29 cellular contexts compared by ENCODE assay signal in the genomic region with DNA sequence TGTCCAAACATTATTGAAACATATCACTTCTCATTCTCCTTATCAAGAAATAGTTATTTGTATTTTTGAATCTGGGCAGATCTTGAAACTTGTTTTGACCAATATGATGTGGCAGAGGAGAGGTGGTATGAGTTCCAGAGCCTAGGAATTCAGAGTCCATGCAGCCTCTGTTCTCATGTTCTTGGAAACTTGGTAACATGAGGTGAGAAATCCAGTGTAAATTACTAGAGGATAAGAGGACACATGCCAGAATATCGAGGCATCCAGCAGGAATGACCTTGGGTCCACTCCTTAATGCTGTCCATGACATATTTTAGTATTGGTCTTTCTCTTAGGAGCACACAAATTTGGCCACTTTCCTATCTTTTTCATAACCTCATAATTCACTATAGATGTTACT.
"Had no signal": no experiment of that assay in that cellular context is flagged by ENCODE, and none has a peak within 500 bp of the region (broad histone marks: within the 10 kb centered on the region; RNA-seq: fewer than 3 reads in every experiment).

No MANE protein-coding gene starts in this region.

- H3K9me3 ChIP-seq: adrenal gland, body of pancreas had no signal

- H3K27ac ChIP-seq: adrenal gland, body of pancreas, epithelial cell of prostate, esophagus squamous epithelium, gastroesophageal sphincter, heart right ventricle had no signal

- H3K4me3 ChIP-seq: adrenal gland, body of pancreas, esophagus squamous epithelium, gastroesophageal sphincter, heart right ventricle had no signal

- ATAC-seq: activated CD4-positive, alpha-beta T cell treated with anti-CD3 and anti-CD28 coated beads for 36 hours; activated CD8-positive, alpha-beta memory T cell treated with anti-CD3 and anti-CD28 coated beads, Interleukin-2, amount 10 ng/mL, durations not matched to agents 7 days and 5 days; activated CD8-positive, alpha-beta T cell treated with anti-CD3 and anti-CD28 coated beads, Interleukin-2, amount 10 ng/mL, durations not matched to agents 7 days and 5 days; activated naive CD8-positive, alpha-beta T cell treated with anti-CD3 and anti-CD28 coated beads, Interleukin-2, amount 50 U/mL, for 24 hours; body of pancreas; effector memory CD8-positive, alpha-beta T cell; gastroesophageal sphincter; heart right ventricle had no signal

- H3K27me3 ChIP-seq: adrenal gland, body of pancreas, esophagus squamous epithelium, gastroesophageal sphincter, heart right ventricle had no signal

- H3K4me1 ChIP-seq: adrenal gland, body of pancreas, esophagus squamous epithelium, gastroesophageal sphincter, heart right ventricle had no signal

- H3K36me3 ChIP-seq: adrenal gland, esophagus squamous epithelium, gastroesophageal sphincter, heart right ventricle had no signal

- DNase-seq: activated CD4-positive, alpha-beta memory T cell treated with anti-CD3 and anti-CD28 coated beads for 36 hours; activated CD4-positive, alpha-beta T cell treated with anti-CD3 and anti-CD28 coated beads for 36 hours; activated CD4-positive, alpha-beta T cell treated with anti-CD3 and anti-CD28 coated beads, Interleukin-2, amount 10 ng/mL, durations not matched to agents 24 days and 14 days; activated CD4-positive, CD25-positive, alpha-beta regulatory T cell; activated CD4-positive, CD25-positive, alpha-beta regulatory T cell treated with anti-CD3 and anti-CD28 coated beads, Interleukin-2, amount 50 U/mL, for 72 hours; activated CD8-positive, alpha-beta memory T cell treated with anti-CD3 and anti-CD28 coated beads, Interleukin-2, amount 10 ng/mL, durations not matched to agents 7 days and 5 days; activated CD8-positive, alpha-beta memory T cell treated with anti-CD3 and anti-CD28 coated beads, Interleukin-2, amount 50 U/mL, for 4 hours; activated CD8-positive, alpha-beta T cell treated with anti-CD3 and anti-CD28 coated beads, Interleukin-2, amount 10 ng/mL, durations not matched to agents 7 days and 5 days; activated effector memory CD4-positive, alpha-beta T cell treated with anti-CD3 and anti-CD28 coated beads, Interleukin-2, amount 50 U/mL, for 16 hours; activated naive CD4-positive, alpha-beta T cell treated with anti-CD3 and anti-CD28 coated beads for 36 hours; activated naive CD8-positive, alpha-beta T cell treated with anti-CD3 and anti-CD28 coated beads for 36 hours; activated naive CD8-positive, alpha-beta T cell treated with anti-CD3 and anti-CD28 coated beads, Interleukin-2, amount 50 U/mL, for 24 hours; activated T-cell treated with anti-CD3 and anti-CD28 coated beads, Interleukin-2, amount 50 U/mL, for 1 hour; activated T-cell treated with anti-CD3 and anti-CD28 coated beads, Interleukin-2, amount 50 U/mL, for 48 hours; adrenal gland; amygdala; aorta; body of pancreas; caudate nucleus; cortex of kidney; dermis blood vessel endothelial cell; effector CD4-positive, alpha-beta T cell; effector memory CD8-positive, alpha-beta T cell; esophagus squamous epithelium; foreskin melanocyte; heart right ventricle; T-helper 2 cell had no signal
